In genomic region chr16:280552-280951, GRCh38 we compare ENCODE assay signal across 10 cellular contexts. TPM values are rescaled to one million over a fixed set of nuclear protein-coding genes. Genes with fewer than 3 reads are reported as not detected.
DNase-seq lines count a peak whose midpoint lies in the region; ATAC-seq and TF ChIP-seq lines count a peak whose summit lies in the region.
"Had no signal": no experiment of that assay in that cellular context is flagged by ENCODE, and none has a peak within 500 bp of the region (broad histone marks: within the 10 kb centered on the region; RNA-seq: fewer than 3 reads in every experiment).

TSS of gene ARHGDIG (plus strand) at chr16:280591. CDS start at chr16:280681, 90 bp downstream.

- ATAC-seq in HG03354 (IDR thresholded peaks at IDR 0.05; ENCODE audit: poor library complexity, severe bottlenecking, unreplicated experiment) (no peak), GM19023 (IDR thresholded peaks at IDR 0.05; ENCODE audit: unreplicated experiment) (no peak), GM21447 (IDR thresholded peaks at IDR 0.05; ENCODE audit: unreplicated experiment) (no peak)
- ATAC-seq: PC-3 had no signal

- H3K4me1 ChIP-seq in fibroblast of lung (ENCODE audit: control insufficient read depth, extremely low read depth, insufficient read depth, low read length) = no peaks in the 10 kb centered on the region

- H3K27me3 ChIP-seq in fibroblast of lung (ENCODE audit: control insufficient read depth, insufficient read depth, low read length) = peaks cover 10% of the 10 kb centered on the region

- DNase-seq in Calu3 (no peak), NCI-H69 (lab: John Stamatoyannopoulos, UW) (peak; percentile 53), fibroblast of lung (ENCODE audit: low read depth in 2 of 2) (no peak), osteocyte (ENCODE audit: extremely low spot score, unreplicated experiment) (no peak), NCI-H82 (lab: John Stamatoyannopoulos, UW) (no peak)
- DNase-seq: left cardiac atrium, PC-3 had no signal

- CTCF ChIA-PET in Calu3 (lab: Charles Lee) = no interaction called here

- no peaks in the 10 kb centered on the region for H3K9me3 ChIP-seq in fibroblast of lung (ENCODE audit: control insufficient read depth, insufficient read depth, low read depth, low read length)

- no peaks in the 10 kb centered on the region for H3K36me3 ChIP-seq in fibroblast of lung (ENCODE audit: control insufficient read depth, insufficient read depth, low read length)

- no peak within 1 kb of the TSS for H2AFZ ChIP-seq in fibroblast of lung (ENCODE audit: low read length)

- H3K27me3 Mint-ChIP-seq in Calu3 (ENCODE audit: unreplicated experiment) (peaks cover 41% of the 10 kb centered on the region), osteocyte (ENCODE audit: unreplicated experiment) (no peaks in the 10 kb centered on the region)

- H3K79me2 ChIP-seq in fibroblast of lung (ENCODE audit: control insufficient read depth, insufficient read depth, low read length) = no peaks in the 10 kb centered on the region

- H3K4me3 ChIP-seq in fibroblast of lung (replicated peaks in 1 of 4; ENCODE audit: control extremely low read depth in 1 of 4, insufficient read depth in 1 of 4, low read depth in 3 of 4, low read length in 4 of 4) = peak within 1 kb of the TSS in 1 of 4 experiments; percentile 42

- H3K27ac ChIP-seq in fibroblast of lung (ENCODE audit: insufficient read depth, low read length) = no peak within 1 kb of the TSS

- no peaks in the 10 kb centered on the region for H3K9me3 Mint-ChIP-seq in Calu3 (ENCODE audit: low read depth, unreplicated experiment)
- no peaks in the 10 kb centered on the region for H3K9me3 Mint-ChIP-seq in osteocyte (ENCODE audit: unreplicated experiment)

- H3K27ac Mint-ChIP-seq in Calu3 (ENCODE audit: unreplicated experiment) (no peak within 1 kb of the TSS), osteocyte (ENCODE audit: unreplicated experiment) (no peak within 1 kb of the TSS)

- H3K4me2 ChIP-seq in fibroblast of lung (ENCODE audit: extremely low read depth, insufficient read depth, low read length) = no peak within 1 kb of the TSS

- H3K4me3 Mint-ChIP-seq in Calu3 (ENCODE audit: low read depth, unreplicated experiment) (peak within 1 kb of the TSS; percentile 40), osteocyte (ENCODE audit: unreplicated experiment) (peak within 1 kb of the TSS; percentile 38)

- H4K20me1 ChIP-seq in fibroblast of lung (ENCODE audit: control insufficient read depth, extremely low read depth, insufficient read depth, low read length) = no peaks in the 10 kb centered on the region

- peak within 1 kb of the TSS; percentile 23 for H3K9ac ChIP-seq in fibroblast of lung (ENCODE audit: insufficient read depth, low read length)

- H3K36me3 Mint-ChIP-seq in Calu3 (ENCODE audit: insufficient read depth, unreplicated experiment) (peaks cover 6% of the 10 kb centered on the region), osteocyte (ENCODE audit: unreplicated experiment) (no peaks in the 10 kb centered on the region)

- no TSS peak for BruUV-seq in Calu3 (replicated peaks; lab: Mats Ljungman, UMichigan)

- no peak for TF ChIP-seq CTCF in Calu3 (IDR thresholded peaks at IDR 0.05; ENCODE audit: unreplicated experiment)
- TF ChIP-seq CTCF in fibroblast of lung (conservative IDR thresholded peaks at IDR 0.05 in 1 of 2, IDR thresholded peaks at IDR 0.05 in 1 of 2; ENCODE audit: low read depth in 1 of 2, low read length in 2 of 2) = no peak
- TF ChIP-seq CTCF in osteocyte (IDR thresholded peaks at IDR 0.05) = no peak

- H3K4me1 Mint-ChIP-seq in Calu3 (ENCODE audit: low read depth, unreplicated experiment) (peaks cover 9% of the 10 kb centered on the region), osteocyte (ENCODE audit: unreplicated experiment) (no peaks in the 10 kb centered on the region)

- intact Hi-C loops in Calu3 (cut with micrococcal nuclease; ENCODE audit: unreplicated experiment) = no loop called here

RNA-seq across cellular contexts. Expression of gene ARHGDIG, which starts in this region (rescaled TPM):
- total RNA-seq in Calu3 (2022) (0.29 TPM in 1 of 2 replicates, not detected in the other), fibroblast of lung (0.77 and 1.3 TPM in 2 replicates), osteocyte (0.54 TPM in 1 of 2 replicates, not detected in the other)
- 0.12 and 0.30 TPM in 2 replicates for polyA plus RNA-seq in fibroblast of lung
- 0.24 and 0.28 TPM in 2 replicates for polyA plus RNA-seq in fibroblast of lung (2012)
- 3.7 TPM in 1 of 2 replicates, not detected in the other for polyA minus RNA-seq in fibroblast of lung (ENCODE audit: low replicate concordance)
- total RNA-seq: PC-3 had no signal
